Comparison of ENCODE assay signal across 8 cellular contexts in genomic region chr22:40436460-40437431, GRCh38.
DNase-seq lines count a peak whose midpoint lies in the region; ATAC-seq and TF ChIP-seq lines count a peak whose summit lies in the region.

No MANE protein-coding gene starts in this region.

- no peak overlapping the region for H3K4me3 ChIP-seq in Caco-2 (ENCODE audit: low read depth, low read length)
- peak overlapping the region; percentile 47 for H3K4me3 ChIP-seq in left ventricle myocardium inferior

- H3K36me3 ChIP-seq in Caco-2 (ENCODE audit: control insufficient read depth, insufficient read depth, low read length) = no peaks in the 10 kb centered on the region; the same call in 1 of the 2 replicates
- peaks cover 9% of the 10 kb centered on the region for H3K36me3 ChIP-seq in left ventricle myocardium inferior

- CTCF ChIA-PET in Caco-2 (lab: Charles Lee) = interaction anchor here (0.6 to 2.0 kb wide), 17 partner anchors 17 to 462 kb away, joined by 3 to 11 read pairs (median 4); no protein-coding TSS in a partner anchor

- DNase-seq in Caco-2 (peak in 1 of 2 experiments; percentile 40), NCI-H748 treated with DMSO at 0.1 percent for 48 hours (lab: John Stamatoyannopoulos, UW) (peak; percentile 13), left ventricle myocardium inferior (peak; percentile 41), retina (peak; percentile 58)

- H3K27ac ChIP-seq in left ventricle myocardium inferior (replicated peaks) = peak overlapping the region; percentile 75

- no TSS peak for BruUV-seq in Caco-2 (replicated peaks; lab: Mats Ljungman, UMichigan)

- no peak overlapping the region for H3K27ac Mint-ChIP-seq in Caco-2 (ENCODE audit: unreplicated experiment)
- H3K27ac Mint-ChIP-seq in activated naive CD8-positive, alpha-beta T cell = peak overlapping the region; percentile 87

- no peaks in the 10 kb centered on the region for H3K9me3 Mint-ChIP-seq in Caco-2 (ENCODE audit: unreplicated experiment)
- H3K9me3 Mint-ChIP-seq in activated naive CD8-positive, alpha-beta T cell (ENCODE audit: low read depth) = no peaks in the 10 kb centered on the region

- intact Hi-C loops in Caco-2 (cut with micrococcal nuclease; ENCODE audit: unreplicated experiment) = loop anchor here (1.0 kb wide), 2 partner anchors 51 to 210 kb away; no protein-coding TSS in a partner anchor
- intact Hi-C loops in left ventricle myocardium inferior (cut with micrococcal nuclease) = loop anchor here (5.0 kb wide), 2 partner anchors 46 to 211 kb away; no protein-coding TSS in a partner anchor

- H3K27me3 ChIP-seq in Caco-2 (replicated peaks; ENCODE audit: control insufficient read depth, insufficient read depth, low read length) = no peaks in the 10 kb centered on the region
- H3K27me3 ChIP-seq in left ventricle myocardium inferior (ENCODE audit: low read depth) = no peaks in the 10 kb centered on the region

- peaks cover 11% of the 10 kb centered on the region for H3K36me3 Mint-ChIP-seq in Caco-2 (ENCODE audit: insufficient read depth, unreplicated experiment)
- peaks cover 7% of the 10 kb centered on the region for H3K36me3 Mint-ChIP-seq in activated naive CD8-positive, alpha-beta T cell

- H3K9me3 ChIP-seq in Caco-2 (no peaks in the 10 kb centered on the region), left ventricle myocardium inferior (replicated peaks) (no peaks in the 10 kb centered on the region)

- ATAC-seq in GM19023 (IDR thresholded peaks at IDR 0.05; ENCODE audit: unreplicated experiment) (peak; percentile 66), HG03175 (IDR thresholded peaks at IDR 0.05; ENCODE audit: unreplicated experiment) (peak; percentile 65), HG03571 (IDR thresholded peaks at IDR 0.05; ENCODE audit: unreplicated experiment) (no peak)

- H3K4me3 Mint-ChIP-seq in Caco-2 (ENCODE audit: unreplicated experiment) = no peak overlapping the region
- peak overlapping the region; percentile 51 for H3K4me3 Mint-ChIP-seq in activated naive CD8-positive, alpha-beta T cell

- POLR2A ChIA-PET in Caco-2 (lab: Charles Lee) = interaction anchor here (0.5 to 1.0 kb wide), 2 partner anchors 200 to 212 kb away, joined by 3 read pairs; partner anchors contain the start of gene MRTFA

- TF ChIP-seq CTCF in Caco-2 (IDR thresholded peaks at IDR 0.05; ENCODE audit: insufficient read depth in 1 of 2, low read depth in 1 of 2, low read length in 1 of 2, severe bottlenecking in 1 of 2, unreplicated experiment in 1 of 2) (peak; percentile 35 to 47), left ventricle myocardium inferior (IDR thresholded peaks at IDR 0.05; ENCODE audit: borderline replicate concordance) (peak; percentile 80)

- H3K27me3 Mint-ChIP-seq in Caco-2 (ENCODE audit: insufficient read depth, unreplicated experiment) = no peaks in the 10 kb centered on the region
- H3K27me3 Mint-ChIP-seq in activated naive CD8-positive, alpha-beta T cell = no peaks in the 10 kb centered on the region

- H3K4me1 Mint-ChIP-seq in Caco-2 (ENCODE audit: low read depth, unreplicated experiment) = no peaks in the 10 kb centered on the region
- peaks cover 53% of the 10 kb centered on the region for H3K4me1 Mint-ChIP-seq in activated naive CD8-positive, alpha-beta T cell (ENCODE audit: low read depth)

- H3K4me1 ChIP-seq in Caco-2 (peaks cover 10% of the 10 kb centered on the region; the same call in 1 of the 2 replicates), left ventricle myocardium inferior (peaks cover 37% of the 10 kb centered on the region)
